In the genomic region with DNA sequence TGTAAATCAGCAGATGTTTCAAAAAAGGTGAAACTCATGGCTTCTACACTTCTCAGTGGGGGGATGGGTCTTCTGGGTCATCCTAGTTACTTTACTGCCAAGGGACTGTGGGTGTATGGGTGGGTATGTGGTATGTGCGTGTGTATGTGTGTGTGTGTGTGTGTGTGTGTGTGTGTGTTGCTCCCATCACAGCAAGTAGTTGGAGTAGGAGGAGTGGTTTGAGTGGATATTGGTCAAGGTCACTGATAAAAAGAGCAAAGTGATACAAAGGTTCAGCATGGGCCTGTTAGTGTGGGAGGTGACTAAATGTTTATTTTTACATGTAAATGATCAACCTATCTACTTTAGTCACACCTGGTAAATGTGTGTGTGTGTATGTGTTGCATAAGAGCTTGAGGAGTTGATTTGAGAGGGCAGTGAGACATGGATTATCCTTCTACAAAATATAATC, we compare ENCODE assay signal across 1 cellular context.
TF ChIP-seq lines count a peak whose summit lies in the region.

No MANE protein-coding gene starts in this region.

TF ChIP-seq in HepG2, 621 proteins besides CTCF, POLR2A, EP300 and RAD21 (continued from another document and continues in another):
- TF ChIP-seq, protein P1, sequence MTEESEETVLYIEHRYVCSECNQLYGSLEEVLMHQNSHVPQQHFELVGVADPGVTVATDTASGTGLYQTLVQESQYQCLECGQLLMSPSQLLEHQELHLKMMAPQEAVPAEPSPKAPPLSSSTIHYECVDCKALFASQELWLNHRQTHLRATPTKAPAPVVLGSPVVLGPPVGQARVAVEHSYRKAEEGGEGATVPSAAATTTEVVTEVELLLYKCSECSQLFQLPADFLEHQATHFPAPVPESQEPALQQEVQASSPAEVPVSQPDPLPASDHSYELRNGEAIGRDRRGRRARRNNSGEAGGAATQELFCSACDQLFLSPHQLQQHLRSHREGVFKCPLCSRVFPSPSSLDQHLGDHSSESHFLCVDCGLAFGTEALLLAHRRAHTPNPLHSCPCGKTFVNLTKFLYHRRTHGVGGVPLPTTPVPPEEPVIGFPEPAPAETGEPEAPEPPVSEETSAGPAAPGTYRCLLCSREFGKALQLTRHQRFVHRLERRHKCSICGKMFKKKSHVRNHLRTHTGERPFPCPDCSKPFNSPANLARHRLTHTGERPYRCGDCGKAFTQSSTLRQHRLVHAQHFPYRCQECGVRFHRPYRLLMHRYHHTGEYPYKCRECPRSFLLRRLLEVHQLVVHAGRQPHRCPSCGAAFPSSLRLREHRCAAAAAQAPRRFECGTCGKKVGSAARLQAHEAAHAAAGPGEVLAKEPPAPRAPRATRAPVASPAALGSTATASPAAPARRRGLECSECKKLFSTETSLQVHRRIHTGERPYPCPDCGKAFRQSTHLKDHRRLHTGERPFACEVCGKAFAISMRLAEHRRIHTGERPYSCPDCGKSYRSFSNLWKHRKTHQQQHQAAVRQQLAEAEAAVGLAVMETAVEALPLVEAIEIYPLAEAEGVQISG (CRISPR knock-in tag; IDR thresholded peaks at IDR 0.05), result no peak
- TF ChIP-seq ZNF850 (CRISPR knock-in tag; conservative IDR thresholded peaks at IDR 0.05), result no peak
- no peak for TF ChIP-seq NFYB (CRISPR knock-in tag; IDR thresholded peaks at IDR 0.05)
- no peak for TF ChIP-seq SMAD3 (CRISPR knock-in tag; IDR thresholded peaks at IDR 0.05)
- no peak for TF ChIP-seq KLF13 (CRISPR knock-in tag; IDR thresholded peaks at IDR 0.05)
- TF ChIP-seq IKZF4 (CRISPR knock-in tag; IDR thresholded peaks at IDR 0.05; ENCODE audit: borderline replicate concordance, low read depth, not compliant biosample characterization), result no peak
- no peak for TF ChIP-seq ZKSCAN1 (IDR thresholded peaks at IDR 0.05; ENCODE audit: low read length)
- TF ChIP-seq ZZZ3 (CRISPR knock-in tag; IDR thresholded peaks at IDR 0.05; ENCODE audit: borderline replicate concordance), result no peak
- no peak for TF ChIP-seq CENPT (CRISPR knock-in tag; IDR thresholded peaks at IDR 0.05; ENCODE audit: low read depth)
- peak in 1 of 2 experiments; percentile 59; a peak in 1 of 4 replicates for TF ChIP-seq KLF16 (CRISPR knock-in tag; IDR thresholded peaks at IDR 0.05)
- TF ChIP-seq HES4 (CRISPR knock-in tag; IDR thresholded peaks at IDR 0.05; ENCODE audit: borderline replicate concordance), result no peak
- TF ChIP-seq, protein P2, sequence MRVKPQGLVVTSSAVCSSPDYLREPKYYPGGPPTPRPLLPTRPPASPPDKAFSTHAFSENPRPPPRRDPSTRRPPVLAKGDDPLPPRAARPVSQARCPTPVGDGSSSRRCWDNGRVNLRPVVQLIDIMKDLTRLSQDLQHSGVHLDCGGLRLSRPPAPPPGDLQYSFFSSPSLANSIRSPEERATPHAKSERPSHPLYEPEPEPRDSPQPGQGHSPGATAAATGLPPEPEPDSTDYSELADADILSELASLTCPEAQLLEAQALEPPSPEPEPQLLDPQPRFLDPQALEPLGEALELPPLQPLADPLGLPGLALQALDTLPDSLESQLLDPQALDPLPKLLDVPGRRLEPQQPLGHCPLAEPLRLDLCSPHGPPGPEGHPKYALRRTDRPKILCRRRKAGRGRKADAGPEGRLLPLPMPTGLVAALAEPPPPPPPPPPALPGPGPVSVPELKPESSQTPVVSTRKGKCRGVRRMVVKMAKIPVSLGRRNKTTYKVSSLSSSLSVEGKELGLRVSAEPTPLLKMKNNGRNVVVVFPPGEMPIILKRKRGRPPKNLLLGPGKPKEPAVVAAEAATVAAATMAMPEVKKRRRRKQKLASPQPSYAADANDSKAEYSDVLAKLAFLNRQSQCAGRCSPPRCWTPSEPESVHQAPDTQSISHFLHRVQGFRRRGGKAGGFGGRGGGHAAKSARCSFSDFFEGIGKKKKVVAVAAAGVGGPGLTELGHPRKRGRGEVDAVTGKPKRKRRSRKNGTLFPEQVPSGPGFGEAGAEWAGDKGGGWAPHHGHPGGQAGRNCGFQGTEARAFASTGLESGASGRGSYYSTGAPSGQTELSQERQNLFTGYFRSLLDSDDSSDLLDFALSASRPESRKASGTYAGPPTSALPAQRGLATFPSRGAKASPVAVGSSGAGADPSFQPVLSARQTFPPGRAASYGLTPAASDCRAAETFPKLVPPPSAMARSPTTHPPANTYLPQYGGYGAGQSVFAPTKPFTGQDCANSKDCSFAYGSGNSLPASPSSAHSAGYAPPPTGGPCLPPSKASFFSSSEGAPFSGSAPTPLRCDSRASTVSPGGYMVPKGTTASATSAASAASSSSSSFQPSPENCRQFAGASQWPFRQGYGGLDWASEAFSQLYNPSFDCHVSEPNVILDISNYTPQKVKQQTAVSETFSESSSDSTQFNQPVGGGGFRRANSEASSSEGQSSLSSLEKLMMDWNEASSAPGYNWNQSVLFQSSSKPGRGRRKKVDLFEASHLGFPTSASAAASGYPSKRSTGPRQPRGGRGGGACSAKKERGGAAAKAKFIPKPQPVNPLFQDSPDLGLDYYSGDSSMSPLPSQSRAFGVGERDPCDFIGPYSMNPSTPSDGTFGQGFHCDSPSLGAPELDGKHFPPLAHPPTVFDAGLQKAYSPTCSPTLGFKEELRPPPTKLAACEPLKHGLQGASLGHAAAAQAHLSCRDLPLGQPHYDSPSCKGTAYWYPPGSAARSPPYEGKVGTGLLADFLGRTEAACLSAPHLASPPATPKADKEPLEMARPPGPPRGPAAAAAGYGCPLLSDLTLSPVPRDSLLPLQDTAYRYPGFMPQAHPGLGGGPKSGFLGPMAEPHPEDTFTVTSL (CRISPR knock-in tag; IDR thresholded peaks at IDR 0.05; ENCODE audit: borderline replicate concordance), result peak; percentile 73; the same call in 1 of the 2 replicates
- TF ChIP-seq, protein P3, sequence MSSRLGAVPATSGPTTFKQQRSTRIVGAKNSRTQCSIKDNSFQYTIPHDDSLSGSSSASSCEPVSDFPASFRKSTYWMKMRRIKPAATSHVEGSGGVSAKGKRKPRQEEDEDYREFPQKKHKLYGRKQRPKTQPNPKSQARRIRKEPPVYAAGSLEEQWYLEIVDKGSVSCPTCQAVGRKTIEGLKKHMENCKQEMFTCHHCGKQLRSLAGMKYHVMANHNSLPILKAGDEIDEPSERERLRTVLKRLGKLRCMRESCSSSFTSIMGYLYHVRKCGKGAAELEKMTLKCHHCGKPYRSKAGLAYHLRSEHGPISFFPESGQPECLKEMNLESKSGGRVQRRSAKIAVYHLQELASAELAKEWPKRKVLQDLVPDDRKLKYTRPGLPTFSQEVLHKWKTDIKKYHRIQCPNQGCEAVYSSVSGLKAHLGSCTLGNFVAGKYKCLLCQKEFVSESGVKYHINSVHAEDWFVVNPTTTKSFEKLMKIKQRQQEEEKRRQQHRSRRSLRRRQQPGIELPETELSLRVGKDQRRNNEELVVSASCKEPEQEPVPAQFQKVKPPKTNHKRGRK (CRISPR knock-in tag; IDR thresholded peaks at IDR 0.05), result no peak
- TF ChIP-seq, protein P4, sequence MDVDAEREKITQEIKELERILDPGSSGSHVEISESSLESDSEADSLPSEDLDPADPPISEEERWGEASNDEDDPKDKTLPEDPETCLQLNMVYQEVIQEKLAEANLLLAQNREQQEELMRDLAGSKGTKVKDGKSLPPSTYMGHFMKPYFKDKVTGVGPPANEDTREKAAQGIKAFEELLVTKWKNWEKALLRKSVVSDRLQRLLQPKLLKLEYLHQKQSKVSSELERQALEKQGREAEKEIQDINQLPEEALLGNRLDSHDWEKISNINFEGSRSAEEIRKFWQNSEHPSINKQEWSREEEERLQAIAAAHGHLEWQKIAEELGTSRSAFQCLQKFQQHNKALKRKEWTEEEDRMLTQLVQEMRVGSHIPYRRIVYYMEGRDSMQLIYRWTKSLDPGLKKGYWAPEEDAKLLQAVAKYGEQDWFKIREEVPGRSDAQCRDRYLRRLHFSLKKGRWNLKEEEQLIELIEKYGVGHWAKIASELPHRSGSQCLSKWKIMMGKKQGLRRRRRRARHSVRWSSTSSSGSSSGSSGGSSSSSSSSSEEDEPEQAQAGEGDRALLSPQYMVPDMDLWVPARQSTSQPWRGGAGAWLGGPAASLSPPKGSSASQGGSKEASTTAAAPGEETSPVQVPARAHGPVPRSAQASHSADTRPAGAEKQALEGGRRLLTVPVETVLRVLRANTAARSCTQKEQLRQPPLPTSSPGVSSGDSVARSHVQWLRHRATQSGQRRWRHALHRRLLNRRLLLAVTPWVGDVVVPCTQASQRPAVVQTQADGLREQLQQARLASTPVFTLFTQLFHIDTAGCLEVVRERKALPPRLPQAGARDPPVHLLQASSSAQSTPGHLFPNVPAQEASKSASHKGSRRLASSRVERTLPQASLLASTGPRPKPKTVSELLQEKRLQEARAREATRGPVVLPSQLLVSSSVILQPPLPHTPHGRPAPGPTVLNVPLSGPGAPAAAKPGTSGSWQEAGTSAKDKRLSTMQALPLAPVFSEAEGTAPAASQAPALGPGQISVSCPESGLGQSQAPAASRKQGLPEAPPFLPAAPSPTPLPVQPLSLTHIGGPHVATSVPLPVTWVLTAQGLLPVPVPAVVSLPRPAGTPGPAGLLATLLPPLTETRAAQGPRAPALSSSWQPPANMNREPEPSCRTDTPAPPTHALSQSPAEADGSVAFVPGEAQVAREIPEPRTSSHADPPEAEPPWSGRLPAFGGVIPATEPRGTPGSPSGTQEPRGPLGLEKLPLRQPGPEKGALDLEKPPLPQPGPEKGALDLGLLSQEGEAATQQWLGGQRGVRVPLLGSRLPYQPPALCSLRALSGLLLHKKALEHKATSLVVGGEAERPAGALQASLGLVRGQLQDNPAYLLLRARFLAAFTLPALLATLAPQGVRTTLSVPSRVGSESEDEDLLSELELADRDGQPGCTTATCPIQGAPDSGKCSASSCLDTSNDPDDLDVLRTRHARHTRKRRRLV (CRISPR knock-in tag; IDR thresholded peaks at IDR 0.05), result no peak
- peak; percentile 48; the same call in 1 of the 2 replicates for TF ChIP-seq LCORL (IDR thresholded peaks at IDR 0.05)
- TF ChIP-seq LCORL (CRISPR knock-in tag; IDR thresholded peaks at IDR 0.05), result peak; percentile 56; the same call in 1 of the 2 replicates
- TF ChIP-seq, protein P5, sequence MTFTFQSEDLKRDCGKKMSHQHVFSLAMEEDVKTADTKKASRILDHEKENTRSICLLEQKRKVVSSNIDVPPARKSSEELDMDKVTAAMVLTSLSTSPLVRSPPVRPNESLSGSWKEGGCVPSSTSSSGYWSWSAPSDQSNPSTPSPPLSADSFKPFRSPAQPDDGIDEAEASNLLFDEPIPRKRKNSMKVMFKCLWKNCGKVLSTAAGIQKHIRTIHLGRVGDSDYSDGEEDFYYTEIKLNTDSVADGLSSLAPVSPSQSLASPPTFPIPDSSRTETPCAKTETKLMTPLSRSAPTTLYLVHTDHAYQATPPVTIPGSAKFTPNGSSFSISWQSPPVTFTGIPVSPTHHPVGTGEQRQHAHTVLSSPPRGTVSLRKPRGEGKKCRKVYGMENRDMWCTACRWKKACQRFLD (CRISPR knock-in tag; IDR thresholded peaks at IDR 0.05; ENCODE audit: borderline replicate concordance), result no peak
- peak; percentile 92 for TF ChIP-seq TBX3 (IDR thresholded peaks at IDR 0.05; ENCODE audit: borderline replicate concordance)
- no peak for TF ChIP-seq MYC (CRISPR knock-in tag; IDR thresholded peaks at IDR 0.05; ENCODE audit: borderline replicate concordance)
- TF ChIP-seq, protein P6, sequence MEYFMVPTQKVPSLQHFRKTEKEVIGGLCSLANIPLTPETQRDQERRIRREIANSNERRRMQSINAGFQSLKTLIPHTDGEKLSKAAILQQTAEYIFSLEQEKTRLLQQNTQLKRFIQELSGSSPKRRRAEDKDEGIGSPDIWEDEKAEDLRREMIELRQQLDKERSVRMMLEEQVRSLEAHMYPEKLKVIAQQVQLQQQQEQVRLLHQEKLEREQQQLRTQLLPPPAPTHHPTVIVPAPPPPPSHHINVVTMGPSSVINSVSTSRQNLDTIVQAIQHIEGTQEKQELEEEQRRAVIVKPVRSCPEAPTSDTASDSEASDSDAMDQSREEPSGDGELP (IDR thresholded peaks at IDR 0.05; ENCODE audit: borderline replicate concordance, low read depth), result no peak
- TF ChIP-seq, protein P7, sequence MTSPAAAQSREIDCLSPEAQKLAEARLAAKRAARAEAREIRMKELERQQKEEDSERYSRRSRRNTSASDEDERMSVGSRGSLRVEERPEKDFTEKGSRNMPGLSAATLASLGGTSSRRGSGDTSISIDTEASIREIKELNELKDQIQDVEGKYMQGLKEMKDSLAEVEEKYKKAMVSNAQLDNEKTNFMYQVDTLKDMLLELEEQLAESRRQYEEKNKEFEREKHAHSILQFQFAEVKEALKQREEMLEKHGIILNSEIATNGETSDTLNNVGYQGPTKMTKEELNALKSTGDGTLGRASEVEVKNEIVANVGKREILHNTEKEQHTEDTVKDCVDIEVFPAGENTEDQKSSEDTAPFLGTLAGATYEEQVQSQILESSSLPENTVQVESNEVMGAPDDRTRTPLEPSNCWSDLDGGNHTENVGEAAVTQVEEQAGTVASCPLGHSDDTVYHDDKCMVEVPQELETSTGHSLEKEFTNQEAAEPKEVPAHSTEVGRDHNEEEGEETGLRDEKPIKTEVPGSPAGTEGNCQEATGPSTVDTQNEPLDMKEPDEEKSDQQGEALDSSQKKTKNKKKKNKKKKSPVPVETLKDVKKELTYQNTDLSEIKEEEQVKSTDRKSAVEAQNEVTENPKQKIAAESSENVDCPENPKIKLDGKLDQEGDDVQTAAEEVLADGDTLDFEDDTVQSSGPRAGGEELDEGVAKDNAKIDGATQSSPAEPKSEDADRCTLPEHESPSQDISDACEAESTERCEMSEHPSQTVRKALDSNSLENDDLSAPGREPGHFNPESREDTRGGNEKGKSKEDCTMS (CRISPR knock-in tag; conservative IDR thresholded peaks at IDR 0.05), result no peak
- no peak for TF ChIP-seq MAFK (conservative IDR thresholded peaks at IDR 0.05 in 1 of 2, IDR thresholded peaks at IDR 0.05 in 1 of 2; ENCODE audit: low read length in 2 of 2)
- TF ChIP-seq ZNF256 (CRISPR knock-in tag; conservative IDR thresholded peaks at IDR 0.05), result no peak
- TF ChIP-seq, protein P8, sequence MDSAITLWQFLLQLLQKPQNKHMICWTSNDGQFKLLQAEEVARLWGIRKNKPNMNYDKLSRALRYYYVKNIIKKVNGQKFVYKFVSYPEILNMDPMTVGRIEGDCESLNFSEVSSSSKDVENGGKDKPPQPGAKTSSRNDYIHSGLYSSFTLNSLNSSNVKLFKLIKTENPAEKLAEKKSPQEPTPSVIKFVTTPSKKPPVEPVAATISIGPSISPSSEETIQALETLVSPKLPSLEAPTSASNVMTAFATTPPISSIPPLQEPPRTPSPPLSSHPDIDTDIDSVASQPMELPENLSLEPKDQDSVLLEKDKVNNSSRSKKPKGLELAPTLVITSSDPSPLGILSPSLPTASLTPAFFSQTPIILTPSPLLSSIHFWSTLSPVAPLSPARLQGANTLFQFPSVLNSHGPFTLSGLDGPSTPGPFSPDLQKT (CRISPR knock-in tag; IDR thresholded peaks at IDR 0.05; ENCODE audit: borderline replicate concordance), result no peak
- TF ChIP-seq ZNF326 (CRISPR knock-in tag; IDR thresholded peaks at IDR 0.05; ENCODE audit: borderline replicate concordance), result no peak
- no peak; the same call in 1 of the 2 replicates for TF ChIP-seq FOXJ3 (CRISPR knock-in tag; IDR thresholded peaks at IDR 0.05; ENCODE audit: borderline replicate concordance)
- no peak for TF ChIP-seq ZMYM2 (CRISPR knock-in tag; IDR thresholded peaks at IDR 0.05)
- TF ChIP-seq KAT7 (CRISPR knock-in tag; IDR thresholded peaks at IDR 0.05; ENCODE audit: borderline replicate concordance), result no peak
- TF ChIP-seq ZIK1 (CRISPR knock-in tag; IDR thresholded peaks at IDR 0.05; ENCODE audit: borderline replicate concordance, low read depth), result no peak
- TF ChIP-seq, protein P9, sequence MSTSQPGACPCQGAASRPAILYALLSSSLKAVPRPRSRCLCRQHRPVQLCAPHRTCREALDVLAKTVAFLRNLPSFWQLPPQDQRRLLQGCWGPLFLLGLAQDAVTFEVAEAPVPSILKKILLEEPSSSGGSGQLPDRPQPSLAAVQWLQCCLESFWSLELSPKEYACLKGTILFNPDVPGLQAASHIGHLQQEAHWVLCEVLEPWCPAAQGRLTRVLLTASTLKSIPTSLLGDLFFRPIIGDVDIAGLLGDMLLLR (CRISPR knock-in tag; IDR thresholded peaks at IDR 0.05), result no peak
